1 cellular context compared by ENCODE assay signal in genomic region chr10:4941540-4942330, GRCh38.
TF ChIP-seq lines count a peak whose summit lies in the region.

No MANE protein-coding gene starts in this region.

TF ChIP-seq in K562, 482 proteins besides CTCF, POLR2A, EP300 and RAD21 (continued from another document and continues in another):
- TF ChIP-seq BCLAF1 (IDR thresholded peaks at IDR 0.05; ENCODE audit: borderline replicate concordance in 1 of 2, control insufficient read depth in 1 of 2, low read depth in 2 of 2, low read length in 1 of 2) (no peak), NR4A1 (CRISPR knock-in tag; IDR thresholded peaks at IDR 0.05) (no peak), NR4A1 (tag; IDR thresholded peaks at IDR 0.05) (peak; percentile 45; the same call in 1 of the 2 replicates), ZBTB8A (IDR thresholded peaks at IDR 0.05; ENCODE audit: partially characterized antibody) (no peak), MIER1 (IDR thresholded peaks at IDR 0.05; ENCODE audit: low read depth) (no peak), CAMTA2 (CRISPR knock-in tag; conservative IDR thresholded peaks at IDR 0.05) (no peak), ZNF217 (CRISPR knock-in tag; IDR thresholded peaks at IDR 0.05) (no peak), ZC3H4 (CRISPR knock-in tag; IDR thresholded peaks at IDR 0.05; ENCODE audit: borderline replicate concordance) (no peak), HSF4 (CRISPR knock-in tag; IDR thresholded peaks at IDR 0.05; ENCODE audit: borderline replicate concordance) (no peak), USF1 (CRISPR knock-in tag; IDR thresholded peaks at IDR 0.05) (no peak), ZNF239 (CRISPR knock-in tag; IDR thresholded peaks at IDR 0.05) (no peak), E2F4 (CRISPR knock-in tag; IDR thresholded peaks at IDR 0.05; ENCODE audit: low read depth) (no peak), ZNF512 (tag; IDR thresholded peaks at IDR 0.05) (no peak), ZNF766 (CRISPR knock-in tag; conservative IDR thresholded peaks at IDR 0.05) (no peak), ETV1 (tag; conservative IDR thresholded peaks at IDR 0.05; ENCODE audit: low read depth) (no peak), GATA2 (CRISPR knock-in tag; IDR thresholded peaks at IDR 0.05) (peak; percentile 26; the same call in 1 of the 2 replicates), COPS2 (conservative IDR thresholded peaks at IDR 0.05) (no peak), ELK3 (CRISPR knock-in tag; IDR thresholded peaks at IDR 0.05) (no peak), HES1 (IDR thresholded peaks at IDR 0.05; ENCODE audit: low read depth) (peak; percentile 43; the same call in 1 of the 2 replicates), HMGXB4 (CRISPR knock-in tag; IDR thresholded peaks at IDR 0.05) (no peak), ELF2 (CRISPR knock-in tag; IDR thresholded peaks at IDR 0.05) (no peak), EWSR1 (IDR thresholded peaks at IDR 0.05; ENCODE audit: borderline replicate concordance, low read depth, partially characterized antibody) (no peak), HNRNPUL1 (IDR thresholded peaks at IDR 0.05; ENCODE audit: low read length) (no peak), TCF3 (CRISPR knock-in tag; IDR thresholded peaks at IDR 0.05) (peak; percentile 73), CC2D1A (IDR thresholded peaks at IDR 0.05) (peak; percentile 47; the same call in 1 of the 2 replicates), MLLT1 (IDR thresholded peaks at IDR 0.05) (no peak), SRF (CRISPR knock-in tag; IDR thresholded peaks at IDR 0.05) (no peak), TARDBP (IDR thresholded peaks at IDR 0.05) (no peak), MXD1 (CRISPR knock-in tag; IDR thresholded peaks at IDR 0.05; ENCODE audit: borderline replicate concordance, poor library complexity, severe bottlenecking) (no peak), SOX6 (IDR thresholded peaks at IDR 0.05) (peak; percentile 77), RAD51 (IDR thresholded peaks at IDR 0.05; ENCODE audit: borderline replicate concordance, low read depth) (0 out of 2 replicates have a peak, but pooled peaks have one; percentile 9), TAL1 (IDR thresholded peaks at IDR 0.05) (peak; percentile 59), XRCC3 (IDR thresholded peaks at IDR 0.05) (no peak), PCBP1 (IDR thresholded peaks at IDR 0.05; ENCODE audit: low read depth, low read length, poor library complexity, severe bottlenecking) (no peak), ZNF785 (CRISPR knock-in tag; IDR thresholded peaks at IDR 0.05) (no peak), MEF2D (tag; conservative IDR thresholded peaks at IDR 0.05; ENCODE audit: low read depth) (no peak), BCL6 (CRISPR knock-in tag; IDR thresholded peaks at IDR 0.05) (no peak), ZNF41 (CRISPR knock-in tag; conservative IDR thresholded peaks at IDR 0.05) (no peak), POLR2AphosphoS5 (IDR thresholded peaks at IDR 0.05; ENCODE audit: control insufficient read depth, insufficient read depth, low read depth, low read length) (no peak), ZBTB33 (CRISPR knock-in tag; IDR thresholded peaks at IDR 0.05) (no peak), ZBTB2 (IDR thresholded peaks at IDR 0.05) (no peak), SMARCE1 (IDR thresholded peaks at IDR 0.05) (peak; percentile 79; the same call in 1 of the 2 replicates), ZNF197 (CRISPR knock-in tag; IDR thresholded peaks at IDR 0.05; ENCODE audit: low read depth) (no peak; the same call in 1 of the 2 replicates), NR1H2 (CRISPR knock-in tag; IDR thresholded peaks at IDR 0.05) (no peak), ZNF121 (CRISPR knock-in tag; conservative IDR thresholded peaks at IDR 0.05) (no peak), NCOA2 (IDR thresholded peaks at IDR 0.05; ENCODE audit: partially characterized antibody in 2 of 2) (no peak), NFATC3 (IDR thresholded peaks at IDR 0.05) (no peak)
